8 cellular contexts compared by ENCODE assay signal in genomic region chr2:85132392-85132791, GRCh38. TPM values are rescaled to one million over a fixed set of nuclear protein-coding genes. Genes with fewer than 3 reads are reported as not detected.
DNase-seq lines count a peak whose midpoint lies in the region; ATAC-seq and TF ChIP-seq lines count a peak whose summit lies in the region.

No MANE protein-coding gene starts in this region.

- H3K27ac ChIP-seq in cardiac muscle cell (no peak overlapping the region), aorta (ENCODE audit: low read depth in 1 of 2, low read length in 2 of 2) (no peak overlapping the region)

- 8% methylated on average over 14 of the region's 14 CpGs for WGBS in aorta, 2 donors

- H3K9me3 Mint-ChIP-seq in MCF 10A (ENCODE audit: unreplicated experiment) (no peaks in the 10 kb centered on the region), memory B cell (no peaks in the 10 kb centered on the region)

- H3K4me3 Mint-ChIP-seq in MCF 10A (ENCODE audit: unreplicated experiment) (peak overlapping the region; percentile 80), memory B cell (peak overlapping the region; percentile 77)

- H3K4me1 ChIP-seq in cardiac muscle cell (ENCODE audit: low read depth) (peaks cover 7% of the 10 kb centered on the region), aorta (ENCODE audit: control insufficient read depth in 1 of 2, insufficient read depth in 2 of 2, low read length in 2 of 2) (no peaks in the 10 kb centered on the region)

- DNase-seq in cardiac muscle cell (ENCODE audit: low read depth in 1 of 2, low spot score in 1 of 2) (peak in 1 of 2 donors; percentile 29), cardiac septum (ENCODE audit: low spot score) (no peak), MCF 10A (ENCODE audit: unreplicated experiment) (no peak), memory B cell (ENCODE audit: low spot score in 2 of 2) (no peak), aorta (peak; percentile 51 to 80), GM10248 (ENCODE audit: extremely low spot score) (no peak)

- peak overlapping the region; percentile 65 for H3K4me3 ChIP-seq in cardiac muscle cell
- H3K4me3 ChIP-seq in aorta (ENCODE audit: low read length in 2 of 2): peak overlapping the region; percentile 21 to 84

- no peaks in the 10 kb centered on the region for H3K9me3 ChIP-seq in cardiac muscle cell (ENCODE audit: low read depth)
- no peaks in the 10 kb centered on the region for H3K9me3 ChIP-seq in aorta (ENCODE audit: control insufficient read depth, low read length)

- BruUV-seq in MCF 10A (replicated peaks; lab: Mats Ljungman, UMichigan): no TSS peak

- no peaks in the 10 kb centered on the region for H3K36me3 ChIP-seq in cardiac muscle cell
- no peaks in the 10 kb centered on the region for H3K36me3 ChIP-seq in aorta (ENCODE audit: control insufficient read depth in 1 of 2, insufficient read depth in 2 of 2, low read length in 1 of 2)

- POLR2A ChIA-PET in MCF 10A (lab: Yijun Ruan, JAX) (interaction anchor here (0.7 kb wide), 1 partner anchor 155 kb away, joined by 3 read pairs; no protein-coding TSS in a partner anchor), GM10248 (lab: Yijun Ruan, JAX) (no interaction called here)

- H3K27me3 Mint-ChIP-seq in MCF 10A (ENCODE audit: insufficient read depth, unreplicated experiment) (no peaks in the 10 kb centered on the region), memory B cell (peaks cover 18% of the 10 kb centered on the region)

- H3K36me3 Mint-ChIP-seq in MCF 10A (ENCODE audit: insufficient read depth, unreplicated experiment) (no peaks in the 10 kb centered on the region), memory B cell (no peaks in the 10 kb centered on the region)

- ATAC-seq in memory B cell (ENCODE audit: low read depth) (no peak), aorta (ENCODE audit: low FRiP score) (no peak), HG03565 (IDR thresholded peaks at IDR 0.05; ENCODE audit: unreplicated experiment) (no peak), HG03460 (IDR thresholded peaks at IDR 0.05; ENCODE audit: unreplicated experiment) (no peak)

- intact Hi-C loops in cardiac septum (cut with DNase I) (loop anchor here (2.0 to 10.0 kb wide), 3 partner anchors 65 to 152 kb away; no protein-coding TSS in a partner anchor), MCF 10A (cut with micrococcal nuclease) (no loop called here), aorta (cut with DNase I) (loop anchor here (2.0 to 5.0 kb wide), 2 partner anchors 65 to 152 kb away; no protein-coding TSS in a partner anchor)

- CTCF ChIA-PET in MCF 10A (lab: Yijun Ruan, JAX) (interaction anchor here (0.6 to 1.1 kb wide), 8 partner anchors 10 to 600 kb away, joined by 3 to 5 read pairs (median 3); no protein-coding TSS in a partner anchor), GM10248 (lab: Yijun Ruan, JAX) (no interaction called here)

- H3K4me1 Mint-ChIP-seq in MCF 10A (ENCODE audit: insufficient read depth, unreplicated experiment): no peaks in the 10 kb centered on the region
- H3K4me1 Mint-ChIP-seq in memory B cell: no peaks in the 10 kb centered on the region

- H3K27me3 ChIP-seq in cardiac muscle cell (peaks cover 8% of the 10 kb centered on the region), aorta (ENCODE audit: control insufficient read depth in 1 of 2, insufficient read depth in 2 of 2, low read length in 1 of 2) (no peaks in the 10 kb centered on the region)

- no peak for TF ChIP-seq CTCF in cardiac muscle cell (IDR thresholded peaks at IDR 0.05; ENCODE audit: low read depth, low read length)
- TF ChIP-seq CTCF in MCF 10A (IDR thresholded peaks at IDR 0.05; ENCODE audit: unreplicated experiment): no peak
- TF ChIP-seq CTCF in GM10248 (IDR thresholded peaks at IDR 0.05; ENCODE audit: control extremely low read depth, extremely low read depth, low read depth, missing control alignments): no peak

- H3K27ac Mint-ChIP-seq in MCF 10A (ENCODE audit: low read depth, unreplicated experiment): no peak overlapping the region
- no peak overlapping the region for H3K27ac Mint-ChIP-seq in memory B cell

RNA-seq across cellular contexts. Expression of gene TCF7L1, which starts 0.8 kb away (rescaled TPM):
- total RNA-seq in cardiac muscle cell: 1.5 and 5.3 TPM in 2 replicates
- 10.0 and 19.0 TPM in 2 replicates for polyA plus RNA-seq in cardiac muscle cell
- total RNA-seq in cardiac septum: 6.0 TPM
- total RNA-seq in MCF 10A (2022): 0.81 and 1.1 TPM in 2 replicates
- total RNA-seq in aorta: 10 to 100 TPM; 35.7 to 39.5 TPM
- 10 to 100 TPM; 14.1 to 27.9 TPM for polyA plus RNA-seq in aorta

Comparison
In these comparisons a context has a peak if more than half of its experiments do, and no peak if none do; other contexts are left out.
1. DNase-seq: peak in aorta (2 of 2); none in cardiac septum (single experiment), MCF 10A (single experiment), memory B cell (0 of 2) and GM10248 (single experiment).